12 cellular contexts compared by ENCODE assay signal in the genomic region with DNA sequence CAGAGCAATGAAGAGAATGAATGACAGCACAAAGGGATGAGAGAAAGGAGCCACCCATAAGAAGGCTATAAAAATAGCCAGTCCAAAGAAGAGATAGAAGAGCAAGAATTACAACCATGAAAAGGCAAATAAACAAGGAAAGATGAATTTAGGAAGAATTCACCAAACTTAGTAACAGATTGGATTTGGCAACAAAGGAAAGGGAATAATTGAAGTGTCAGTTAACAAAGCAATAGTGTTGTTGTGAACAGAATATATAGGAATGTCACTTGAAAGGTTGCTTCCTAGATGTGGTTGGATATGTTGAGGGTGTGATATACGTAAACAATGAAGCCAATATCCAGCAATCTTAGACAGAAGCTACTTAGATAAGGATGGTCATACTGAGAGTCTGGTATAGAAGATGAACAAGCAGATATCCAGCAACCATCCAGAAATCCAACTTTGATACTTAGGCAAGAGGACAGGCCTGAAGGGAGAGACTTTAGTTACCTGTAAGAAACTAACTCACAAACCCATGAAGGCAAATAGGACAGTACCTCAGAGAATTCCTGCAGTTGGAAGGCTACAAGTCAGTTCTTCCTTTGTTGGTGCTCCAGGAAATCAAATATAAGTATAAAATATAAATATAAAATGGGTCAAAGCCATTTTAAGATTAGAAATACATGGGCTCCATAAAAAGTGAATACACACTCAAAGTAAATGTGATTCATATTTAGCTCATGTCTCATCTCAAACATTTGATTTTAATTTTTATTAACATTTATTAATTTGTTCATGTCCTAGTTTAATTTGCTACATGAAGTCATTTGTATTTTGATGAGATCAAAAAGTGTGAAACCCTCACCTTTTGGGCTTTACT.
A peak's percentile ranks its signal among the peaks of the same experiment; 100 is the strongest.
DNase-seq lines count a peak whose midpoint lies in the region; ATAC-seq and TF ChIP-seq lines count a peak whose summit lies in the region.
"Had no signal": no experiment of that assay in that cellular context is flagged by ENCODE, and none has a peak within 500 bp of the region (broad histone marks: within the 10 kb centered on the region; RNA-seq: fewer than 3 reads in every experiment).

No MANE protein-coding gene starts in this region.

- CTCF ChIA-PET in HCT116 (lab: Charles Lee) = interaction anchor here (1.3 kb wide), 1 partner anchor 402 kb away, joined by 3 read pairs; no protein-coding TSS in a partner anchor
- CTCF ChIA-PET in activated CD8-positive, alpha-beta T cell treated with anti-CD3 and anti-CD28 coated beads, Interleukin-2, amount 10 ng/mL, durations not matched to agents 7 days and 5 days (lab: Charles Lee) = interaction anchor here (0.7 to 2.9 kb wide), 5 partner anchors 10 to 70 kb away, joined by 4 to 11 read pairs (median 5); a partner anchor contains a TSS

- RAD21 ChIA-PET in HCT116 (lab: Charles Lee; ENCODE audit: low non-redundant PET in 1 of 2, low total read pairs in 2 of 2, uncharacterized antibody in 2 of 2, unreplicated experiment in 2 of 2) = no interaction called here

- 97% methylated on average over 1 of the region's 1 CpG for WGBS in prostate gland

- peaks cover 28% of the 10 kb centered on the region for H3K4me1 ChIP-seq in CD4-positive, CD25-positive, alpha-beta regulatory T cell (ENCODE audit: control insufficient read depth, insufficient read depth, low read length, poor library complexity, severe bottlenecking)
- H3K4me1 ChIP-seq in HCT116 (ENCODE audit: control insufficient read depth in 1 of 2, insufficient read depth in 2 of 2, low read length in 2 of 2) = peaks cover 16 to 35% of the 10 kb centered on the region in 2 experiments
- peaks cover 3% of the 10 kb centered on the region for H3K4me1 ChIP-seq in prostate gland (replicated peaks)
- H3K4me1 ChIP-seq: SJCRH30 had no signal

- peak overlapping the region in 3 of 4 donors; percentile 5 to 99 (median 87) for H3K4me3 Mint-ChIP-seq in CD4-positive, CD25-positive, alpha-beta regulatory T cell
- H3K4me3 Mint-ChIP-seq in activated CD8-positive, alpha-beta T cell treated with anti-CD3 and anti-CD28 coated beads, Interleukin-2, amount 10 ng/mL, durations not matched to agents 7 days and 5 days = peak overlapping the region; percentile 99
- H3K4me3 Mint-ChIP-seq in naive thymus-derived CD8-positive, alpha-beta T cell = peak overlapping the region in 8 of 10 donors; percentile 1 to 99 (median 92)

- H3K27ac ChIP-seq in CD4-positive, CD25-positive, alpha-beta regulatory T cell (ENCODE audit: insufficient read depth, low read length, poor library complexity, severe bottlenecking) = peak overlapping the region; percentile 90
- peak overlapping the region; percentile 98; the same call in 1 of the 2 replicates for H3K27ac ChIP-seq in HCT116 (ENCODE audit: low read depth, low read length)
- no peak overlapping the region for H3K27ac ChIP-seq in WERI-Rb-1
- H3K27ac ChIP-seq in prostate gland = peak overlapping the region in 1 of 2 donors; percentile 91
- H3K27ac ChIP-seq: SJCRH30 had no signal

- intact Hi-C loops in HCT116 (cut with micrococcal nuclease) = no loop called here
- intact Hi-C loops in prostate gland (cut with DNase I) = no loop called here

- TF ChIP-seq POLR2A in HCT116 (IDR thresholded peaks at IDR 0.05; ENCODE audit: borderline replicate concordance, extremely low read depth, insufficient read depth, insufficient read length) (no peak), prostate gland (IDR thresholded peaks at IDR 0.05) (no peak)

- H3K4me1 Mint-ChIP-seq in CD4-positive, CD25-positive, alpha-beta regulatory T cell = peaks cover 22 to 47% (median 29%) of the 10 kb centered on the region in 4 donors
- H3K4me1 Mint-ChIP-seq in activated CD8-positive, alpha-beta T cell treated with anti-CD3 and anti-CD28 coated beads, Interleukin-2, amount 10 ng/mL, durations not matched to agents 7 days and 5 days (ENCODE audit: low read depth) = peaks cover 42% of the 10 kb centered on the region
- H3K4me1 Mint-ChIP-seq in naive thymus-derived CD8-positive, alpha-beta T cell = peaks cover 20 to 39% (median 36%) of the 10 kb centered on the region in 4 donors

- peak overlapping the region; percentile 68 to 99 (median 72) for H3K27ac Mint-ChIP-seq in CD4-positive, CD25-positive, alpha-beta regulatory T cell
- H3K27ac Mint-ChIP-seq in activated CD8-positive, alpha-beta T cell treated with anti-CD3 and anti-CD28 coated beads, Interleukin-2, amount 10 ng/mL, durations not matched to agents 7 days and 5 days = peak overlapping the region; percentile 54
- peak overlapping the region; percentile 47 to 99 (median 96) for H3K27ac Mint-ChIP-seq in naive thymus-derived CD8-positive, alpha-beta T cell

- H3K9ac ChIP-seq in HCT116 (ENCODE audit: low read length) = 0 out of 2 replicates have a peak overlapping the region, but pooled peaks have one; percentile 84

- POLR2A ChIA-PET in HCT116 (lab: Charles Lee) = interaction anchor here (0.5 to 8.5 kb wide), 6 partner anchors 9 to 957 kb away, joined by 3 to 179 read pairs (median 4); a partner anchor contains a TSS
- POLR2A ChIA-PET in activated CD8-positive, alpha-beta T cell treated with anti-CD3 and anti-CD28 coated beads, Interleukin-2, amount 10 ng/mL, durations not matched to agents 7 days and 5 days (lab: Charles Lee) = interaction anchor here (0.7 to 30.7 kb wide), 15 partner anchors 7 to 1676 kb away, joined by 3 to 2224 read pairs (median 213); a partner anchor contains a TSS
- POLR2A ChIA-PET in naive thymus-derived CD8-positive, alpha-beta T cell (lab: Charles Lee) = interaction anchor here (1.5 to 17.3 kb wide), 13 partner anchors 7 to 150 kb away, joined by 3 to 616 read pairs (median 218); a partner anchor contains a TSS

- no peaks in the 10 kb centered on the region for H3K36me3 Mint-ChIP-seq in CD4-positive, CD25-positive, alpha-beta regulatory T cell
- peaks cover 36% of the 10 kb centered on the region for H3K36me3 Mint-ChIP-seq in activated CD8-positive, alpha-beta T cell treated with anti-CD3 and anti-CD28 coated beads, Interleukin-2, amount 10 ng/mL, durations not matched to agents 7 days and 5 days (ENCODE audit: low read depth)
- H3K36me3 Mint-ChIP-seq in naive thymus-derived CD8-positive, alpha-beta T cell = no peaks in the 10 kb centered on the region

- no peaks in the 10 kb centered on the region for H3K9me3 Mint-ChIP-seq in CD4-positive, CD25-positive, alpha-beta regulatory T cell
- no peaks in the 10 kb centered on the region for H3K9me3 Mint-ChIP-seq in activated CD8-positive, alpha-beta T cell treated with anti-CD3 and anti-CD28 coated beads, Interleukin-2, amount 10 ng/mL, durations not matched to agents 7 days and 5 days (ENCODE audit: insufficient read depth)
- peaks cover 0 to 2% (median 0%) of the 10 kb centered on the region in 9 donors for H3K9me3 Mint-ChIP-seq in naive thymus-derived CD8-positive, alpha-beta T cell

- H3K9me3 ChIP-seq in CD4-positive, CD25-positive, alpha-beta regulatory T cell (ENCODE audit: control insufficient read depth in 2 of 2, low read length in 2 of 2) = no peaks in the 10 kb centered on the region
- H3K9me3 ChIP-seq in HCT116 (ENCODE audit: control insufficient read depth in 1 of 2, insufficient read depth in 1 of 2, low read depth in 1 of 2, low read length in 2 of 2) (no peaks in the 10 kb centered on the region), WERI-Rb-1 (ENCODE audit: severe bottlenecking) (peaks cover 1% of the 10 kb centered on the region), prostate gland (no peaks in the 10 kb centered on the region)
- H3K9me3 ChIP-seq: mucosa of descending colon, SJCRH30 had no signal

- TF ChIP-seq RAD21 in HCT116 (IDR thresholded peaks at IDR 0.05; ENCODE audit: low read depth) = no peak

- no peaks in the 10 kb centered on the region for H3K36me3 ChIP-seq in CD4-positive, CD25-positive, alpha-beta regulatory T cell (ENCODE audit: control insufficient read depth, insufficient read depth, low read length)
- H3K36me3 ChIP-seq in HCT116 (ENCODE audit: control insufficient read depth in 1 of 2, insufficient read depth in 2 of 2, low read length in 2 of 2) (no peaks in the 10 kb centered on the region), WERI-Rb-1 (no peaks in the 10 kb centered on the region), prostate gland (no peaks in the 10 kb centered on the region)
- H3K36me3 ChIP-seq: SJCRH30 had no signal

- no TSS peak for BruUV-seq in HCT116 (replicated peaks; lab: Mats Ljungman, UMichigan)

- no peak overlapping the region for H2AFZ ChIP-seq in HCT116 (ENCODE audit: low read depth, low read length, poor library complexity, severe bottlenecking)

- H3K27me3 Mint-ChIP-seq in CD4-positive, CD25-positive, alpha-beta regulatory T cell = peaks cover 5% of the 10 kb centered on the region
- H3K27me3 Mint-ChIP-seq in activated CD8-positive, alpha-beta T cell treated with anti-CD3 and anti-CD28 coated beads, Interleukin-2, amount 10 ng/mL, durations not matched to agents 7 days and 5 days (ENCODE audit: low read depth) = peaks cover 2% of the 10 kb centered on the region
- peaks cover 0 to 2% (median 0%) of the 10 kb centered on the region in 5 donors for H3K27me3 Mint-ChIP-seq in naive thymus-derived CD8-positive, alpha-beta T cell

- 0 out of 2 replicates have a peak, but pooled peaks cover 7% of the 10 kb centered on the region for H3K79me2 ChIP-seq in HCT116 (ENCODE audit: insufficient read depth, low read length)

- H4K20me1 ChIP-seq in HCT116 (ENCODE audit: insufficient read depth) = no peaks in the 10 kb centered on the region

- TF ChIP-seq CTCF in HCT116 (IDR thresholded peaks at IDR 0.05 in 2 of 3, conservative IDR thresholded peaks at IDR 0.05 in 1 of 3; ENCODE audit: borderline replicate concordance in 1 of 3, insufficient read depth in 1 of 3, low read depth in 2 of 3, low read length in 2 of 3) (no peak), WERI-Rb-1 (IDR thresholded peaks at IDR 0.05; ENCODE audit: low read depth, low read length) (no peak), prostate gland (IDR thresholded peaks at IDR 0.05) (no peak)

- no peaks in the 10 kb centered on the region for H3K27me3 ChIP-seq in CD4-positive, CD25-positive, alpha-beta regulatory T cell (ENCODE audit: control insufficient read depth, insufficient read depth, low read length)
- H3K27me3 ChIP-seq in HCT116 (ENCODE audit: insufficient read depth, low read length) = no peaks in the 10 kb centered on the region
- no peaks in the 10 kb centered on the region for H3K27me3 ChIP-seq in WERI-Rb-1 (ENCODE audit: insufficient read depth, low read depth, severe bottlenecking)
- H3K27me3 ChIP-seq in prostate gland (replicated peaks; ENCODE audit: insufficient read depth) = no peaks in the 10 kb centered on the region
- H3K27me3 ChIP-seq: SJCRH30 had no signal

- H3K9me2 ChIP-seq in HCT116 (ENCODE audit: insufficient read depth) = no peaks in the 10 kb centered on the region

- no peak for ATAC-seq in CD4-positive, CD25-positive, alpha-beta regulatory T cell (ENCODE audit: low read depth in 2 of 2)
- ATAC-seq in HCT116 = no peak
- no peak for ATAC-seq in activated CD8-positive, alpha-beta T cell treated with anti-CD3 and anti-CD28 coated beads, Interleukin-2, amount 10 ng/mL, durations not matched to agents 7 days and 5 days
- ATAC-seq in naive thymus-derived CD8-positive, alpha-beta T cell = no peak
- ATAC-seq: mucosa of descending colon had no signal

- peak overlapping the region; percentile 99 for H3K4me3 ChIP-seq in CD4-positive, CD25-positive, alpha-beta regulatory T cell (ENCODE audit: low read depth, low read length)
- H3K4me3 ChIP-seq in HCT116 (replicated peaks in 1 of 2; ENCODE audit: low read depth in 1 of 2, low read length in 2 of 2) (no peak overlapping the region), WERI-Rb-1 (ENCODE audit: low read depth, low read length) (no peak overlapping the region), prostate gland (no peak overlapping the region)
- H3K4me3 ChIP-seq: mucosa of descending colon had no signal

- DNase-seq in CD4-positive, CD25-positive, alpha-beta regulatory T cell = no peak
- DNase-seq in HCT116 (ENCODE audit: low read depth, low spot score) (no peak), NCI-H1694 treated with DMSO at 0.1 percent for 48 hours (lab: John Stamatoyannopoulos, UW) (no peak), WERI-Rb-1 (no peak), prostate gland (ENCODE audit: low spot score) (no peak), NCI-H1930 (lab: John Stamatoyannopoulos, UW) (no peak)
- DNase-seq in activated CD8-positive, alpha-beta T cell treated with anti-CD3 and anti-CD28 coated beads, Interleukin-2, amount 10 ng/mL, durations not matched to agents 7 days and 5 days = peak; percentile 9
- DNase-seq in naive thymus-derived CD8-positive, alpha-beta T cell = no peak
- DNase-seq: mucosa of descending colon; NCI-H345; SJCRH30; stimulated activated CD4-positive, alpha-beta T cell treated with anti-CD3 and anti-CD28 coated beads, Interleukin-12 subunit alpha, Interleukin-12 subunit beta, amount 100 ng/mL, for 4 hours had no signal

- no peak overlapping the region for H3K4me2 ChIP-seq in HCT116 (ENCODE audit: low read length)
